Comparison of ENCODE assay signal across 1 cellular context in the genomic region with DNA sequence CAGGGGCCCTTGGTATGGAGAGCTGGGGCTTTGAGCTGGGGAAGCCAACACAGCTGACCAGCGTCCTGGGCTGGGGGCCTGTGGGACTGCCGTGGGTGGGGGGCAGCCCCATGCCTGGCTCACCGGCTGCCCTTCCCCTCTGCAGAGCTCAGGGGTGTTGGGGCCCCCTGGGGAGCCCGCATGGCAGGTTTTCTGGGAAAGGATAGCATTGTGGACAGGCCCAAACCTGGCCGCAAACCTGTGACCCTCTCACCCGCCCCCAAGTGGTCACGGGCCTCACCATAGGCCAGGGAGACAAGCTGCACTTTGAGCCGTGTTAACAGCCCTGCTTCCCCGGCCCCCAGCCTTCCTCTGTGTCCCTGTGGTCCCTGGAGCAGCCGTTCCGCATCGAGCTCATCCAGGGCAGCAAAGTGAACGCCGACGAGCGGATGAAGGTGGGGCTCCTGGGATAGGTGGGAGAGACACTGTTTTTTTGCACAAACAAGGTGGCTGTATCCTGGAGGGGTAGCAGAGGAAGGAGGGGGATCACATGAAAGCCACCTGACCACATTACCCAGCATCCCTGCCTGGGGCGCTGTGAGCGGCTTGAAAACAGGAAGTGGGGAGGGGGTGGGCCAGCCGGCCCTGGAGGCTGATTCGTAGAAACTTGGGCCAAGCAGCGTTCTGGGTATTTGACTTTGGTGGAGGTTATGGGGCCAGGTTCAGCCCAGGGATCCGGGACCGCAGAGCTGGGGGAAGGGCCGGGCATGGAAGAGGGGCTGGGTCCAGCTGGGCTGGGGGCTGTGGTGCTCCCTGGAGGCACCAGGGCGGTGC.
TF ChIP-seq lines count a peak whose summit lies in the region.

No MANE protein-coding gene starts in this region.

TF ChIP-seq in HepG2, 621 proteins besides CTCF, POLR2A, EP300 and RAD21 (continued from another document and continues in another):
- TF ChIP-seq CBX5 (CRISPR knock-in tag; IDR thresholded peaks at IDR 0.05; ENCODE audit: borderline replicate concordance): peak; percentile 72; the same call in 1 of the 2 replicates
- TF ChIP-seq, protein P1, sequence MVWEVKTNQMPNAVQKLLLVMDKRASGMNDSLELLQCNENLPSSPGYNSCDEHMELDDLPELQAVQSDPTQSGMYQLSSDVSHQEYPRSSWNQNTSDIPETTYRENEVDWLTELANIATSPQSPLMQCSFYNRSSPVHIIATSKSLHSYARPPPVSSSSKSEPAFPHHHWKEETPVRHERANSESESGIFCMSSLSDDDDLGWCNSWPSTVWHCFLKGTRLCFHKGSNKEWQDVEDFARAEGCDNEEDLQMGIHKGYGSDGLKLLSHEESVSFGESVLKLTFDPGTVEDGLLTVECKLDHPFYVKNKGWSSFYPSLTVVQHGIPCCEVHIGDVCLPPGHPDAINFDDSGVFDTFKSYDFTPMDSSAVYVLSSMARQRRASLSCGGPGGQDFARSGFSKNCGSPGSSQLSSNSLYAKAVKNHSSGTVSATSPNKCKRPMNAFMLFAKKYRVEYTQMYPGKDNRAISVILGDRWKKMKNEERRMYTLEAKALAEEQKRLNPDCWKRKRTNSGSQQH (CRISPR knock-in tag; IDR thresholded peaks at IDR 0.05; ENCODE audit: low read depth): peak; percentile 62; the same call in 1 of the 2 replicates
- no peak for TF ChIP-seq ZNF432 (CRISPR knock-in tag; IDR thresholded peaks at IDR 0.05; ENCODE audit: borderline replicate concordance)
- peak; percentile 60; the same call in 1 of the 2 replicates for TF ChIP-seq ZNF564 (CRISPR knock-in tag; IDR thresholded peaks at IDR 0.05)
- TF ChIP-seq MATR3 (CRISPR knock-in tag; IDR thresholded peaks at IDR 0.05): no peak
- TF ChIP-seq EED (CRISPR knock-in tag; IDR thresholded peaks at IDR 0.05): 0 out of 2 replicates have a peak, but pooled peaks have one; percentile 76
- peak; percentile 61; the same call in 1 of the 2 replicates for TF ChIP-seq RXRB (CRISPR knock-in tag; IDR thresholded peaks at IDR 0.05; ENCODE audit: borderline replicate concordance)
- peak; percentile 80 to 91; a peak in 3 of 4 replicates for TF ChIP-seq HMGXB4 (CRISPR knock-in tag; IDR thresholded peaks at IDR 0.05; ENCODE audit: borderline replicate concordance in 1 of 2, low read depth in 1 of 2)
- no peak; the same call in 1 of the 2 replicates for TF ChIP-seq RELA (CRISPR knock-in tag; IDR thresholded peaks at IDR 0.05)
- TF ChIP-seq ZNF343 (CRISPR knock-in tag; IDR thresholded peaks at IDR 0.05): peak; percentile 94
- peak; percentile 84 for TF ChIP-seq MED1 (CRISPR knock-in tag; IDR thresholded peaks at IDR 0.05)
- TF ChIP-seq ZNF614 (CRISPR knock-in tag; IDR thresholded peaks at IDR 0.05; ENCODE audit: borderline replicate concordance): peak; percentile 49; the same call in 1 of the 2 replicates
- no peak for TF ChIP-seq ZKSCAN8 (CRISPR knock-in tag; IDR thresholded peaks at IDR 0.05; ENCODE audit: borderline replicate concordance)
- TF ChIP-seq REL (CRISPR knock-in tag; conservative IDR thresholded peaks at IDR 0.05): no peak
- no peak for TF ChIP-seq KDM4B (CRISPR knock-in tag; IDR thresholded peaks at IDR 0.05)
- peak; percentile 65; the same call in 1 of the 2 replicates for TF ChIP-seq BORCS8-MEF2B (CRISPR knock-in tag; IDR thresholded peaks at IDR 0.05)
- no peak for TF ChIP-seq AKNA (CRISPR knock-in tag; IDR thresholded peaks at IDR 0.05; ENCODE audit: borderline replicate concordance)
- peak; percentile 23; the same call in 1 of the 2 replicates for TF ChIP-seq HIVEP1 (CRISPR knock-in tag; IDR thresholded peaks at IDR 0.05)
- no peak; the same call in 1 of the 2 replicates for TF ChIP-seq TP53 (CRISPR knock-in tag; conservative IDR thresholded peaks at IDR 0.05)
- TF ChIP-seq, protein P2, sequence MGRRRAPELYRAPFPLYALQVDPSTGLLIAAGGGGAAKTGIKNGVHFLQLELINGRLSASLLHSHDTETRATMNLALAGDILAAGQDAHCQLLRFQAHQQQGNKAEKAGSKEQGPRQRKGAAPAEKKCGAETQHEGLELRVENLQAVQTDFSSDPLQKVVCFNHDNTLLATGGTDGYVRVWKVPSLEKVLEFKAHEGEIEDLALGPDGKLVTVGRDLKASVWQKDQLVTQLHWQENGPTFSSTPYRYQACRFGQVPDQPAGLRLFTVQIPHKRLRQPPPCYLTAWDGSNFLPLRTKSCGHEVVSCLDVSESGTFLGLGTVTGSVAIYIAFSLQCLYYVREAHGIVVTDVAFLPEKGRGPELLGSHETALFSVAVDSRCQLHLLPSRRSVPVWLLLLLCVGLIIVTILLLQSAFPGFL (CRISPR knock-in tag; IDR thresholded peaks at IDR 0.05): no peak
- peak; percentile 59; the same call in 1 of the 2 replicates for TF ChIP-seq ZBTB7B (CRISPR knock-in tag; IDR thresholded peaks at IDR 0.05)
- no peak for TF ChIP-seq SP140L (CRISPR knock-in tag; IDR thresholded peaks at IDR 0.05; ENCODE audit: borderline replicate concordance)
- peak; percentile 88 for TF ChIP-seq RAD51 (IDR thresholded peaks at IDR 0.05; ENCODE audit: borderline replicate concordance)
- TF ChIP-seq PHF8 (CRISPR knock-in tag; IDR thresholded peaks at IDR 0.05): peak; percentile 94
- peak; percentile 72 for TF ChIP-seq ZSCAN29 (CRISPR knock-in tag; conservative IDR thresholded peaks at IDR 0.05)
- TF ChIP-seq ZFP1 (CRISPR knock-in tag; IDR thresholded peaks at IDR 0.05): peak; percentile 71; the same call in 1 of the 2 replicates
- peak; percentile 22; the same call in 1 of the 2 replicates for TF ChIP-seq HCFC1 (IDR thresholded peaks at IDR 0.05; ENCODE audit: low read depth, low read length)
- TF ChIP-seq, protein P3, sequence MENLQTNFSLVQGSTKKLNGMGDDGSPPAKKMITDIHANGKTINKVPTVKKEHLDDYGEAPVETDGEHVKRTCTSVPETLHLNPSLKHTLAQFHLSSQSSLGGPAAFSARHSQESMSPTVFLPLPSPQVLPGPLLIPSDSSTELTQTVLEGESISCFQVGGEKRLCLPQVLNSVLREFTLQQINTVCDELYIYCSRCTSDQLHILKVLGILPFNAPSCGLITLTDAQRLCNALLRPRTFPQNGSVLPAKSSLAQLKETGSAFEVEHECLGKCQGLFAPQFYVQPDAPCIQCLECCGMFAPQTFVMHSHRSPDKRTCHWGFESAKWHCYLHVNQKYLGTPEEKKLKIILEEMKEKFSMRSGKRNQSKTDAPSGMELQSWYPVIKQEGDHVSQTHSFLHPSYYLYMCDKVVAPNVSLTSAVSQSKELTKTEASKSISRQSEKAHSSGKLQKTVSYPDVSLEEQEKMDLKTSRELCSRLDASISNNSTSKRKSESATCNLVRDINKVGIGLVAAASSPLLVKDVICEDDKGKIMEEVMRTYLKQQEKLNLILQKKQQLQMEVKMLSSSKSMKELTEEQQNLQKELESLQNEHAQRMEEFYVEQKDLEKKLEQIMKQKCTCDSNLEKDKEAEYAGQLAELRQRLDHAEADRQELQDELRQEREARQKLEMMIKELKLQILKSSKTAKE (CRISPR knock-in tag; IDR thresholded peaks at IDR 0.05; ENCODE audit: borderline replicate concordance): no peak; the same call in 1 of the 2 replicates
- TF ChIP-seq ZNF329 (CRISPR knock-in tag; IDR thresholded peaks at IDR 0.05; ENCODE audit: low read depth): no peak
- TF ChIP-seq NFE2L1 (CRISPR knock-in tag; IDR thresholded peaks at IDR 0.05; ENCODE audit: borderline replicate concordance): no peak
- TF ChIP-seq MZF1 (CRISPR knock-in tag; IDR thresholded peaks at IDR 0.05; ENCODE audit: borderline replicate concordance): no peak
- TF ChIP-seq SRSF9 (IDR thresholded peaks at IDR 0.05; ENCODE audit: borderline replicate concordance, insufficient read depth, low read depth, low read length, poor library complexity, severe bottlenecking): no peak
- no peak for TF ChIP-seq ZNF234 (CRISPR knock-in tag; conservative IDR thresholded peaks at IDR 0.05)
- no peak for TF ChIP-seq AGO2 (optimal IDR thresholded peaks at IDR 0.05; ENCODE audit: low read depth, low read length)
- peak; percentile 91 for TF ChIP-seq HNF4A (CRISPR knock-in tag; IDR thresholded peaks at IDR 0.05)
- no peak for TF ChIP-seq ZNF431 (CRISPR knock-in tag; IDR thresholded peaks at IDR 0.05; ENCODE audit: borderline replicate concordance, low read depth)
- peak; percentile 94 for TF ChIP-seq ZNF781 (CRISPR knock-in tag; IDR thresholded peaks at IDR 0.05; ENCODE audit: borderline replicate concordance, not compliant biosample characterization)
- TF ChIP-seq MBNL3 (CRISPR knock-in tag; conservative IDR thresholded peaks at IDR 0.05): no peak
- TF ChIP-seq ZNF354B (CRISPR knock-in tag; IDR thresholded peaks at IDR 0.05): no peak
- no peak for TF ChIP-seq KLF9 (CRISPR knock-in tag; IDR thresholded peaks at IDR 0.05; ENCODE audit: low read depth)
- peak; percentile 60; the same call in 1 of the 2 replicates for TF ChIP-seq ZNF782 (CRISPR knock-in tag; IDR thresholded peaks at IDR 0.05; ENCODE audit: borderline replicate concordance)
- TF ChIP-seq BRD4 (CRISPR knock-in tag; IDR thresholded peaks at IDR 0.05): peak; percentile 54; the same call in 1 of the 2 replicates
- TF ChIP-seq ZNF260 (CRISPR knock-in tag; IDR thresholded peaks at IDR 0.05; ENCODE audit: borderline replicate concordance, low read depth): no peak
- TF ChIP-seq ZNF674 (CRISPR knock-in tag; IDR thresholded peaks at IDR 0.05; ENCODE audit: low read depth): no peak
- TF ChIP-seq PLRG1 (conservative IDR thresholded peaks at IDR 0.05): no peak
- TF ChIP-seq, protein P4, sequence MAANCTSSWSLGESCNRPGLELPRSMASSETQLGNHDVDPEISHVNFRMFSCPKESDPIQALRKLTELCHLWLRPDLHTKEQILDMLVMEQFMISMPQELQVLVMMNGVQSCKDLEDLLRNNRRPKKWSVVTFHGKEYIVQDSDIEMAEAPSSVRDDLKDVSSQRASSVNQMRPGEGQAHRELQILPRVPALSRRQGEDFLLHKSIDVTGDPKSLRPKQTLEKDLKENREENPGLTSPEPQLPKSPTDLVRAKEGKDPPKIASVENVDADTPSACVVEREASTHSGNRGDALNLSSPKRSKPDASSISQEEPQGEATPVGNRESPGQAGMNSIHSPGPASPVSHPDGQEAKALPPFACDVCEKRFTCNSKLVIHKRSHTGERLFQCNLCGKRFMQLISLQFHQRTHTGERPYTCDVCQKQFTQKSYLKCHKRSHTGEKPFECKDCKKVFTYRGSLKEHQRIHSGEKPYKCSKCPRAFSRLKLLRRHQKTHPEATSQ (CRISPR knock-in tag; IDR thresholded peaks at IDR 0.05; ENCODE audit: borderline replicate concordance): no peak
- TF ChIP-seq KLF13 (CRISPR knock-in tag; IDR thresholded peaks at IDR 0.05): no peak
- peak; percentile 82 for TF ChIP-seq ERF (CRISPR knock-in tag; IDR thresholded peaks at IDR 0.05)
- peak in 1 of 2 experiments; percentile 15; a peak in 1 of 4 replicates for TF ChIP-seq NR2F1 (CRISPR knock-in tag; IDR thresholded peaks at IDR 0.05)
- no peak for TF ChIP-seq ZBTB44 (CRISPR knock-in tag; IDR thresholded peaks at IDR 0.05)
- TF ChIP-seq ZNF670 (CRISPR knock-in tag; IDR thresholded peaks at IDR 0.05; ENCODE audit: borderline replicate concordance): peak; percentile 92; the same call in 1 of the 2 replicates
- peak; percentile 79; the same call in 1 of the 2 replicates for TF ChIP-seq KLF15 (CRISPR knock-in tag; IDR thresholded peaks at IDR 0.05; ENCODE audit: borderline replicate concordance)
